31 cellular contexts compared by ENCODE assay signal in the genomic region with DNA sequence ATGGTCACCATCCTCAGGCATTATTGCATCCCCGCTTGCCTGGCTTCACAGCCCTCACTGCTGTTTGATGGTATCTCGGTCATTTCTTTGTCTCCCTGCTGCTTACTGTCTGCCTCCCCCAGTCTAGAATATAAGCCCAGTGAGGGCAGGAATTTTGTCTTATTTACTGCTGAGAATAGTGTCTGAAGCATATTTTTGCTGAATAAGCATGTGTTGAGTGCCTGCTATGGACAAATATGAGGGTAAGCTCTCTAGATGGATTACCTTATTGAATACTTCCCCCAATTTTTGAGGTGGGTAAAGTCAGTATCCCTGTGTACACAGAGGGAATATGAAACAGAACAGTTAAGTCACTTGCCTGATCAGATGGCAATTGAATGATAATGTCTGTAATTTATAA. TPM values are rescaled to one million over a fixed set of nuclear protein-coding genes. Genes with fewer than 3 reads are reported as not detected.
"Had no signal": no experiment of that assay in that cellular context is flagged by ENCODE, and none has a peak within 500 bp of the region (broad histone marks: within the 10 kb centered on the region; RNA-seq: fewer than 3 reads in every experiment).

No MANE protein-coding gene starts in this region.

- H3K4me3 ChIP-seq: ascending aorta, breast epithelium, cardiac muscle cell, colonic mucosa, esophagus squamous epithelium, gastroesophageal sphincter, heart right ventricle had no signal

- FAIRE-seq: endometrium, endothelial cell of umbilical vein had no signal

- H3K36me3 ChIP-seq: ascending aorta, breast epithelium, cardiac muscle cell, colonic mucosa, esophagus squamous epithelium, gastroesophageal sphincter, heart right ventricle had no signal

- H3K4me1 ChIP-seq: breast epithelium, colonic mucosa had no signal

- H3K9me3 ChIP-seq: ascending aorta, breast epithelium, colonic mucosa, esophagus squamous epithelium, gastroesophageal sphincter, heart right ventricle had no signal

- DNase-seq: activated CD4-positive, alpha-beta memory T cell treated with anti-CD3 and anti-CD28 coated beads, Interleukin-2, amount 10 ng/mL, durations not matched to agents 7 days and 5 days; activated CD4-positive, alpha-beta T cell treated with anti-CD3 and anti-CD28 coated beads for 1 hour; activated CD4-positive, alpha-beta T cell treated with anti-CD3 and anti-CD28 coated beads for 4 hours; activated CD4-positive, alpha-beta T cell treated with anti-CD3 and anti-CD28 coated beads, Interleukin-2, amount 10 ng/mL, durations not matched to agents 7 days and 5 days; activated CD4-positive, alpha-beta T cell treated with anti-CD3 and anti-CD28 coated beads, Interleukin-2, amount 50 U/mL, for 4 hours; activated CD4-positive, CD25-positive, alpha-beta regulatory T cell; activated CD8-positive, alpha-beta memory T cell treated with anti-CD3 and anti-CD28 coated beads, Interleukin-2, amount 50 U/mL, for 48 hours; activated gamma-delta T cell; activated naive CD4-positive, alpha-beta T cell; activated naive CD4-positive, alpha-beta T cell treated with anti-CD3 and anti-CD28 coated beads, Interleukin-2, amount 10 ng/mL, durations not matched to agents 7 days and 5 days; activated naive CD8-positive, alpha-beta T cell treated with anti-CD3 and anti-CD28 coated beads, Interleukin-2, amount 10 ng/mL, durations not matched to agents 7 days and 5 days; activated T-cell treated with anti-CD3 and anti-CD28 coated beads for 4 hours; activated T-cell treated with anti-CD3 and anti-CD28 coated beads, Interleukin-2, amount 50 U/mL, for 24 hours; activated T-cell treated with anti-CD3 and anti-CD28 coated beads, Interleukin-2, amount 50 U/mL, for 72 hours; central memory CD4-positive, alpha-beta T cell; cerebellar nuclear complex; colonic mucosa; effector CD8-positive, alpha-beta T cell; esophagus squamous epithelium; foreskin melanocyte; heart right ventricle; T-helper 2 cell had no signal

- ATAC-seq: activated naive CD4-positive, alpha-beta T cell treated with anti-CD3 and anti-CD28 coated beads, Interleukin-2, amount 50 U/mL, for 72 hours; activated T-cell treated with anti-CD3 and anti-CD28 coated beads, Interleukin-2, amount 50 U/mL, for 72 hours; gastroesophageal sphincter; heart right ventricle had no signal

- H3K27me3 ChIP-seq: ascending aorta, breast epithelium, cardiac muscle cell, colonic mucosa, esophagus squamous epithelium, gastroesophageal sphincter had no signal

- H3K27ac ChIP-seq: ascending aorta, breast epithelium, cardiac muscle cell, colonic mucosa, epithelial cell of prostate, esophagus squamous epithelium, gastroesophageal sphincter, heart right ventricle had no signal

RNA-seq across cellular contexts. Expression of gene CABCOCO1, which starts 36.5 kb away (rescaled TPM):
- total RNA-seq: activated CD4-positive, alpha-beta memory T cell treated with anti-CD3 and anti-CD28 coated beads, Interleukin-2, amount 10 ng/mL, durations not matched to agents 7 days and 5 days; activated CD4-positive, alpha-beta T cell treated with anti-CD3 and anti-CD28 coated beads, Interleukin-2, amount 10 ng/mL, durations not matched to agents 7 days and 5 days; activated naive CD4-positive, alpha-beta T cell treated with anti-CD3 and anti-CD28 coated beads, Interleukin-2, amount 50 U/mL, for 72 hours; activated naive CD8-positive, alpha-beta T cell treated with anti-CD3 and anti-CD28 coated beads, Interleukin-2, amount 10 ng/mL, durations not matched to agents 7 days and 5 days; activated T-cell treated with anti-CD3 and anti-CD28 coated beads, Interleukin-2, amount 50 U/mL, for 72 hours; ascending aorta; colonic mucosa; dermis microvascular lymphatic vessel endothelial cell; heart right ventricle had no signal
